In genomic region chr2:11830708-11831301, GRCh38 we compare ENCODE assay signal across 9 cellular contexts.
DNase-seq lines count a peak whose midpoint lies in the region; ATAC-seq, FAIRE-seq and TF ChIP-seq lines count a peak whose summit lies in the region.
"Had no signal": no experiment of that assay in that cellular context is flagged by ENCODE, and none has a peak within 500 bp of the region (broad histone marks: within the 10 kb centered on the region; RNA-seq: fewer than 3 reads in every experiment).

No MANE protein-coding gene starts in this region.

- H3K4me3 Mint-ChIP-seq in IgD-negative memory B cell (peak overlapping the region in 2 of 4 donors; percentile 85 to 91), nephron (peak overlapping the region; percentile 60 to 67 (median 65))
- peak overlapping the region; percentile 69 for H3K4me3 Mint-ChIP-seq in central memory CD8-positive, alpha-beta T cell

- H3K4me1 Mint-ChIP-seq in IgD-negative memory B cell (peaks cover 29 to 40% (median 38%) of the 10 kb centered on the region in 3 donors), nephron (peaks cover 23% of the 10 kb centered on the region)
- H3K4me1 Mint-ChIP-seq in central memory CD8-positive, alpha-beta T cell: peaks cover 34% of the 10 kb centered on the region

- peak overlapping the region; percentile 90 for H3K27ac ChIP-seq in ACC112 (ENCODE audit: low read depth, low read length)

- H3K36me3 Mint-ChIP-seq in IgD-negative memory B cell: peaks cover 3% of the 10 kb centered on the region
- peaks cover 11% of the 10 kb centered on the region for H3K36me3 Mint-ChIP-seq in central memory CD8-positive, alpha-beta T cell (ENCODE audit: insufficient read depth)
- H3K36me3 Mint-ChIP-seq in nephron (ENCODE audit: low read depth): peaks cover 7% of the 10 kb centered on the region

- DNase-seq in central memory CD8-positive, alpha-beta T cell (ENCODE audit: low spot score in 2 of 2): no peak
- DNase-seq in putamen (ENCODE audit: low spot score) (no peak), frontal cortex (ENCODE audit: low spot score in 2 of 2) (no peak), superior temporal gyrus (ENCODE audit: extremely low spot score) (no peak), NAMALWA (ENCODE audit: low spot score) (no peak)

- FAIRE-seq in frontal cortex (lab: Jason Lieb, UNC): no peak
- FAIRE-seq: TTC549 had no signal

- peak overlapping the region; percentile 76 for H2AFZ ChIP-seq in ACC112 (ENCODE audit: low read length, unreplicated experiment)

- ATAC-seq in central memory CD8-positive, alpha-beta T cell (replicated peaks; ENCODE audit: extremely low read depth, poor library complexity, severe bottlenecking): no peak

- H3K4me1 ChIP-seq in ACC112 (ENCODE audit: control insufficient read depth, insufficient read depth, low read length, unreplicated experiment): peaks cover 31% of the 10 kb centered on the region

- no peaks in the 10 kb centered on the region for H3K79me2 ChIP-seq in ACC112 (ENCODE audit: control insufficient read depth, insufficient read depth, low read length, unreplicated experiment)

- H3K9me3 Mint-ChIP-seq in IgD-negative memory B cell (peaks cover 0 to 4% (median 0%) of the 10 kb centered on the region in 3 donors), nephron (peaks cover 14% of the 10 kb centered on the region)
- peaks cover 9% of the 10 kb centered on the region for H3K9me3 Mint-ChIP-seq in central memory CD8-positive, alpha-beta T cell

- H3K36me3 ChIP-seq in ACC112 (ENCODE audit: insufficient read depth, low read length): peaks cover 2% of the 10 kb centered on the region; the same call in 1 of the 2 replicates

- no peak for TF ChIP-seq CTCF in nephron (IDR thresholded peaks at IDR 0.05; ENCODE audit: unreplicated experiment in 3 of 3)

- no peaks in the 10 kb centered on the region for H3K27me3 Mint-ChIP-seq in IgD-negative memory B cell
- no peaks in the 10 kb centered on the region for H3K27me3 Mint-ChIP-seq in central memory CD8-positive, alpha-beta T cell
- no peaks in the 10 kb centered on the region for H3K27me3 Mint-ChIP-seq in nephron (ENCODE audit: low read depth)

- H3K4me3 ChIP-seq in ACC112 (ENCODE audit: low read depth, low read length): peak overlapping the region; percentile 65

- H3K27ac Mint-ChIP-seq in IgD-negative memory B cell (peak overlapping the region in 2 of 3 donors; percentile 10 to 30), nephron (peak overlapping the region; percentile 90 to 98 (median 91))
- H3K27ac Mint-ChIP-seq in central memory CD8-positive, alpha-beta T cell (ENCODE audit: low read depth): no peak overlapping the region

- H3K27me3 ChIP-seq in ACC112 (ENCODE audit: insufficient read depth, low read length): no peaks in the 10 kb centered on the region
